1 cellular context compared by ENCODE assay signal in the genomic region with DNA sequence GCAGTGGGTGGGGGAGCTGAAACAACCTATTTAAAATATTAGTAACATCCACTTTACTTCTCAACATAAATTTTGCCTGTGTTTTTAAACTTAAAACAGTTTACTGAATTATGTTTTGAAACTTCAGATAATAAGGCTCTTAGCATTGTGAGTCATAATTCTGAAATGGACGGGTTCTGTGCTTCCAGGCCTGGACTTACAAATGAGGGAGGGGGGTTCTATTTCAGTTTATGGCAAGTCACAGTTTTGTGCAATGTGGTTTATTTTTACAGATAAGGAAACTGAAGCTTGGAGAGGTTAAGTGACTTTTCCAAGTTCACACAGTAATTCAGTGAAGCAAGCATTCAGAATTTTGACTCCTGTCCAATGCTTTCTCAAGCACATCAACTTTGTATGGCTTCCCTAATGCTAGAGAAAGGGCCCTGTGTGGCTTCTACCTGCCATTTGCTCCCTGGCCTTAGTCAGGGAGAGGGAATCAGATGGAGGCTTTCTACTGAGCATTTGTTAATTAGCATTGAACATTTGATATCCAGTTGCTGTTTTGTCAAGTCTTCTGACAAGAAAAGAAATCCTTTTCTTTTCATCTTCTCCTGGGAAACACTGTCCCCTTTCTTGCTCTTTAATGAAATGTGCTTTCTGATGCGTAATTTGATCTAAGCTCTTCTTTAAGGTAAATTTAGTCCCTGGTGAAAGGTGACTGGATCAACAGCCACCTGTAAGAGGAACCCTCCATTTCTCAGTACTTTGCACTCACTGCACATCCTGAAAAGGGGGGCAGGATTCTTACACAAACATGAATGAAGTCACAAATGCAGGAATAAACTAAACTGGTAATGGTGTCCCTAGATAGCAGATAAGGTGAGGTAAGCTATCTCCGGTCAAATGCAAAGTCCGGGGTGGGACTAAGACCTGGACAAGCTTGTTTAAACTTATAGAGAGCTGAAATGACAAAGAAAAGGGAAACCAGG.
TF ChIP-seq lines count a peak whose summit lies in the region.

No MANE protein-coding gene starts in this region.

TF ChIP-seq in GM23338, 12 proteins besides CTCF, POLR2A, EP300 and RAD21 (continued from another document):
- TF ChIP-seq, protein P1, sequence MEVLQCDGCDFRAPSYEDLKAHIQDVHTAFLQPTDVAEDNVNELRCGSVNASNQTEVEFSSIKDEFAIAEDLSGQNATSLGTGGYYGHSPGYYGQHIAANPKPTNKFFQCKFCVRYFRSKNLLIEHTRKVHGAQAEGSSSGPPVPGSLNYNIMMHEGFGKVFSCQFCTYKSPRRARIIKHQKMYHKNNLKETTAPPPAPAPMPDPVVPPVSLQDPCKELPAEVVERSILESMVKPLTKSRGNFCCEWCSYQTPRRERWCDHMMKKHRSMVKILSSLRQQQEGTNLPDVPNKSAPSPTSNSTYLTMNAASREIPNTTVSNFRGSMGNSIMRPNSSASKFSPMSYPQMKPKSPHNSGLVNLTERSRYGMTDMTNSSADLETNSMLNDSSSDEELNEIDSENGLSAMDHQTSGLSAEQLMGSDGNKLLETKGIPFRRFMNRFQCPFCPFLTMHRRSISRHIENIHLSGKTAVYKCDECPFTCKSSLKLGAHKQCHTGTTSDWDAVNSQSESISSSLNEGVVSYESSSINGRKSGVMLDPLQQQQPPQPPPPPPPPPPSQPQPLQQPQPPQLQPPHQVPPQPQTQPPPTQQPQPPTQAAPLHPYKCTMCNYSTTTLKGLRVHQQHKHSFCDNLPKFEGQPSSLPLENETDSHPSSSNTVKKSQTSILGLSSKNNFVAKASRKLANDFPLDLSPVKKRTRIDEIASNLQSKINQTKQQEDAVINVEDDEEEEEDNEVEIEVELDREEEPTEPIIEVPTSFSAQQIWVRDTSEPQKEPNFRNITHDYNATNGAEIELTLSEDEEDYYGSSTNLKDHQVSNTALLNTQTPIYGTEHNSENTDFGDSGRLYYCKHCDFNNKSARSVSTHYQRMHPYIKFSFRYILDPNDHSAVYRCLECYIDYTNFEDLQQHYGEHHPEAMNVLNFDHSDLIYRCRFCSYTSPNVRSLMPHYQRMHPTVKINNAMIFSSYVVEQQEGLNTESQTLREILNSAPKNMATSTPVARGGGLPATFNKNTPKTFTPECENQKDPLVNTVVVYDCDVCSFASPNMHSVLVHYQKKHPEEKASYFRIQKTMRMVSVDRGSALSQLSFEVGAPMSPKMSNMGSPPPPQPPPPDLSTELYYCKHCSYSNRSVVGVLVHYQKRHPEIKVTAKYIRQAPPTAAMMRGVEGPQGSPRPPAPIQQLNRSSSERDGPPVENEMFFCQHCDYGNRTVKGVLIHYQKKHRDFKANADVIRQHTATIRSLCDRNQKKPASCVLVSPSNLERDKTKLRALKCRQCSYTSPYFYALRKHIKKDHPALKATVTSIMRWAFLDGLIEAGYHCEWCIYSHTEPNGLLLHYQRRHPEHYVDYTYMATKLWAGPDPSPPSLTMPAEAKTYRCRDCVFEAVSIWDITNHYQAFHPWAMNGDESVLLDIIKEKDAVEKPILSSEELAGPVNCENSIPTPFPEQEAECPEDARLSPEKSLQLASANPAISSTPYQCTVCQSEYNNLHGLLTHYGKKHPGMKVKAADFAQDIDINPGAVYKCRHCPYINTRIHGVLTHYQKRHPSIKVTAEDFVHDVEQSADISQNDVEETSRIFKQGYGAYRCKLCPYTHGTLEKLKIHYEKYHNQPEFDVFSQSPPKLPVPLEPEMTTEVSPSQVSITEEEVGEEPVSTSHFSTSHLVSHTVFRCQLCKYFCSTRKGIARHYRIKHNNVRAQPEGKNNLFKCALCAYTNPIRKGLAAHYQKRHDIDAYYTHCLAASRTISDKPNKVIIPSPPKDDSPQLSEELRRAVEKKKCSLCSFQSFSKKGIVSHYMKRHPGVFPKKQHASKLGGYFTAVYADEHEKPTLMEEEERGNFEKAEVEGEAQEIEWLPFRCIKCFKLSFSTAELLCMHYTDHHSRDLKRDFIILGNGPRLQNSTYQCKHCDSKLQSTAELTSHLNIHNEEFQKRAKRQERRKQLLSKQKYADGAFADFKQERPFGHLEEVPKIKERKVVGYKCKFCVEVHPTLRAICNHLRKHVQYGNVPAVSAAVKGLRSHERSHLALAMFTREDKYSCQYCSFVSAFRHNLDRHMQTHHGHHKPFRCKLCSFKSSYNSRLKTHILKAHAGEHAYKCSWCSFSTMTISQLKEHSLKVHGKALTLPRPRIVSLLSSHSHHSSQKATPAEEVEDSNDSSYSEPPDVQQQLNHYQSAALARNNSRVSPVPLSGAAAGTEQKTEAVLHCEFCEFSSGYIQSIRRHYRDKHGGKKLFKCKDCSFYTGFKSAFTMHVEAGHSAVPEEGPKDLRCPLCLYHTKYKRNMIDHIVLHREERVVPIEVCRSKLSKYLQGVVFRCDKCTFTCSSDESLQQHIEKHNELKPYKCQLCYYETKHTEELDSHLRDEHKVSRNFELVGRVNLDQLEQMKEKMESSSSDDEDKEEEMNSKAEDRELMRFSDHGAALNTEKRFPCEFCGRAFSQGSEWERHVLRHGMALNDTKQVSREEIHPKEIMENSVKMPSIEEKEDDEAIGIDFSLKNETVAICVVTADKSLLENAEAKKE (CRISPR knock-in tag; IDR thresholded peaks at IDR 0.05) = no peak
- TF ChIP-seq POLR2AphosphoS5 (IDR thresholded peaks at IDR 0.05; ENCODE audit: low read depth) = no peak
- TF ChIP-seq, protein P2, sequence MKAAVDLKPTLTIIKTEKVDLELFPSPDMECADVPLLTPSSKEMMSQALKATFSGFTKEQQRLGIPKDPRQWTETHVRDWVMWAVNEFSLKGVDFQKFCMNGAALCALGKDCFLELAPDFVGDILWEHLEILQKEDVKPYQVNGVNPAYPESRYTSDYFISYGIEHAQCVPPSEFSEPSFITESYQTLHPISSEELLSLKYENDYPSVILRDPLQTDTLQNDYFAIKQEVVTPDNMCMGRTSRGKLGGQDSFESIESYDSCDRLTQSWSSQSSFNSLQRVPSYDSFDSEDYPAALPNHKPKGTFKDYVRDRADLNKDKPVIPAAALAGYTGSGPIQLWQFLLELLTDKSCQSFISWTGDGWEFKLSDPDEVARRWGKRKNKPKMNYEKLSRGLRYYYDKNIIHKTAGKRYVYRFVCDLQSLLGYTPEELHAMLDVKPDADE (IDR thresholded peaks at IDR 0.05) = no peak
- TF ChIP-seq JUNB (IDR thresholded peaks at IDR 0.05; ENCODE audit: unreplicated experiment) = no peak
- TF ChIP-seq ZNF331 (CRISPR knock-in tag; IDR thresholded peaks at IDR 0.05; ENCODE audit: low read depth) = no peak
- no peak for TF ChIP-seq CREB1 (CRISPR knock-in tag; IDR thresholded peaks at IDR 0.05; ENCODE audit: low read depth)
- TF ChIP-seq STAT1 (IDR thresholded peaks at IDR 0.05; ENCODE audit: unreplicated experiment) = no peak
